In genomic region chr7:29569648-29570047, GRCh38 we compare ENCODE assay signal across 18 cellular contexts. TPM values are rescaled to one million over a fixed set of nuclear protein-coding genes. Genes with fewer than 3 reads are reported as not detected.
DNase-seq lines count a peak whose midpoint lies in the region; ATAC-seq, FAIRE-seq and TF ChIP-seq lines count a peak whose summit lies in the region.
"Had no signal": no experiment of that assay in that cellular context is flagged by ENCODE, and none has a peak within 500 bp of the region (broad histone marks: within the 10 kb centered on the region; RNA-seq: fewer than 3 reads in every experiment).

No MANE protein-coding gene starts in this region.

- no peak overlapping the region for H4K5ac ChIP-seq in H1 (ENCODE audit: insufficient read length, low read depth, low read length)

- H4K20me1 ChIP-seq in H1 (replicated peaks in 1 of 2; ENCODE audit: control insufficient read depth in 1 of 2, insufficient read depth in 2 of 2, low read length in 2 of 2) = no peaks in the 10 kb centered on the region
- H4K20me1 ChIP-seq in smooth muscle cell (ENCODE audit: low read depth) = no peaks in the 10 kb centered on the region

- DNase-seq in NCI-H2107 treated with DMSO at 0.1 percent for 48 hours (lab: John Stamatoyannopoulos, UW; ENCODE audit: unreplicated experiment) = peak; percentile 83
- DNase-seq in NCI-H2107 (lab: John Stamatoyannopoulos, UW) = no peak
- peak; percentile 47 for DNase-seq in NCI-H345 (lab: John Stamatoyannopoulos, UW)
- DNase-seq in H1 (ENCODE audit: low read depth in 1 of 2, low spot score in 2 of 2) = no peak
- DNase-seq in smooth muscle cell (lab: John Stamatoyannopoulos, UW; ENCODE audit: unreplicated experiment) = no peak
- no peak for DNase-seq in activated CD4-positive, alpha-beta memory T cell treated with anti-CD3 and anti-CD28 coated beads, Interleukin-2, amount 10 ng/mL, durations not matched to agents 7 days and 5 days
- DNase-seq in SIG-M5 (lab: John Stamatoyannopoulos, UW) = no peak
- DNase-seq: activated CD8-positive, alpha-beta memory T cell treated with anti-CD3 and anti-CD28 coated beads, Interleukin-2, amount 10 ng/mL, durations not matched to agents 7 days and 5 days; activated gamma-delta T cell treated with Interleukin-2 at 50 U/mL for 16 hours; NCI-H2171 treated with DMSO at 0.1 percent for 48 hours; right cardiac atrium; stimulated activated CD4-positive, alpha-beta T cell treated with anti-CD3 and anti-CD28 coated beads, Interleukin-4, amount 100 ng/mL, for 4 hours; upper lobe of right lung had no signal

- no peak overlapping the region for H2BK120ac ChIP-seq in H1 (replicated peaks; ENCODE audit: low read depth, low read length)

- H2AFZ ChIP-seq in H1 (ENCODE audit: low read length) (no peak overlapping the region), smooth muscle cell (ENCODE audit: low read depth) (no peak overlapping the region)

- TF ChIP-seq RAD21 in H1 (IDR thresholded peaks at IDR 0.05 in 1 of 2, conservative IDR thresholded peaks at IDR 0.05 in 1 of 2; ENCODE audit: low read depth in 2 of 2, low read length in 2 of 2) = no peak

- peaks cover 12% of the 10 kb centered on the region for H3K4me1 Mint-ChIP-seq in activated CD4-positive, alpha-beta memory T cell treated with anti-CD3 and anti-CD28 coated beads, Interleukin-2, amount 10 ng/mL, durations not matched to agents 7 days and 5 days
- peaks cover 5% of the 10 kb centered on the region for H3K4me1 Mint-ChIP-seq in activated T-helper 17 cell treated with anti-CD3 and anti-CD28 coated beads, Interleukin-2, amount 50 U/mL, for 72 hours

- no peak for TF ChIP-seq EP300 in H1 (IDR thresholded peaks at IDR 0.05; ENCODE audit: borderline replicate concordance in 1 of 2, low read depth in 2 of 2, low read length in 2 of 2)

- H3K27ac ChIP-seq in H1 (ENCODE audit: low read depth, low read length) (no peak overlapping the region), smooth muscle cell (ENCODE audit: low read depth) (peak overlapping the region; percentile 52)
- H3K27ac ChIP-seq: upper lobe of right lung had no signal

- TF ChIP-seq POLR2A in H1 (IDR thresholded peaks at IDR 0.05; ENCODE audit: control extremely low read depth in 1 of 2, low read depth in 2 of 2, low read length in 2 of 2) = no peak

- peaks cover 0 to 15% (median 14%) of the 10 kb centered on the region in 4 experiments; a peak in 5 of 7 replicates for H3K27me3 ChIP-seq in H1 (replicated peaks in 1 of 4; ENCODE audit: control insufficient read depth in 3 of 4, extremely low read depth in 1 of 4, insufficient read depth in 3 of 4, low read length in 3 of 4)
- H3K27me3 ChIP-seq in smooth muscle cell (ENCODE audit: low read depth) = peaks cover 10% of the 10 kb centered on the region

- H3K36me3 ChIP-seq in H1 (ENCODE audit: control insufficient read depth in 2 of 4, insufficient read depth in 4 of 4, low read length in 3 of 4) (peaks cover 0 to 3% (median 0%) of the 10 kb centered on the region in 4 experiments; a peak in 1 of 8 replicates), smooth muscle cell (ENCODE audit: low read depth) (no peaks in the 10 kb centered on the region)
- H3K36me3 ChIP-seq: upper lobe of right lung had no signal

- no peak overlapping the region for H3K56ac ChIP-seq in H1 (replicated peaks; ENCODE audit: insufficient read length, low read depth, low read length)

- no peak overlapping the region for H2BK15ac ChIP-seq in H1 (ENCODE audit: low read length)

- H2BK12ac ChIP-seq in H1 (ENCODE audit: low read depth, low read length) = no peak overlapping the region

- H3K79me1 ChIP-seq in H1 (ENCODE audit: low read depth, low read length) = no peaks in the 10 kb centered on the region

- H3K14ac ChIP-seq in H1 (ENCODE audit: insufficient read length) = no peak overlapping the region

- H3F3A ChIP-seq in smooth muscle cell (ENCODE audit: low read depth) = no peaks in the 10 kb centered on the region

- no peak overlapping the region for H3K18ac ChIP-seq in H1 (ENCODE audit: extremely low read depth, low read length)

- H2AK5ac ChIP-seq in H1 (ENCODE audit: low read depth, low read length) = no peak overlapping the region

- no peak overlapping the region for H4K91ac ChIP-seq in H1 (replicated peaks; ENCODE audit: insufficient read length, low read length)

- peaks cover 55% of the 10 kb centered on the region for H3K27me3 Mint-ChIP-seq in activated CD4-positive, alpha-beta memory T cell treated with anti-CD3 and anti-CD28 coated beads, Interleukin-2, amount 10 ng/mL, durations not matched to agents 7 days and 5 days
- peaks cover 60% of the 10 kb centered on the region for H3K27me3 Mint-ChIP-seq in activated T-helper 17 cell treated with anti-CD3 and anti-CD28 coated beads, Interleukin-2, amount 50 U/mL, for 72 hours

- H3K36me3 Mint-ChIP-seq in activated CD4-positive, alpha-beta memory T cell treated with anti-CD3 and anti-CD28 coated beads, Interleukin-2, amount 10 ng/mL, durations not matched to agents 7 days and 5 days (ENCODE audit: low read depth) = peaks cover under 1% of the 10 kb centered on the region
- no peaks in the 10 kb centered on the region for H3K36me3 Mint-ChIP-seq in activated T-helper 17 cell treated with anti-CD3 and anti-CD28 coated beads, Interleukin-2, amount 50 U/mL, for 72 hours (ENCODE audit: low read depth)
- H3K36me3 Mint-ChIP-seq: memory B cell had no signal

- no peak overlapping the region for H3K9ac ChIP-seq in H1 (replicated peaks in 1 of 4; ENCODE audit: extremely low read depth in 1 of 4, low read depth in 3 of 4, low read length in 3 of 4)
- H3K9ac ChIP-seq in smooth muscle cell (ENCODE audit: low read depth) = peak overlapping the region; percentile 12

- no peak overlapping the region for H2BK20ac ChIP-seq in H1 (ENCODE audit: low read length)

- no peak overlapping the region for H2BK5ac ChIP-seq in H1 (ENCODE audit: low read depth, low read length)

- WGBS in H1 (ENCODE audit: extremely low coverage in 1 of 2, insufficient coverage in 1 of 2, insufficient read length in 1 of 2, insufficient replicate concordance in 2 of 2, low coverage in 1 of 2, low lambda C conversion rate in 2 of 2, missing lambda C conversion rate in 1 of 2), 2 experiments = 31% methylated on average over 6 of the region's 6 CpGs; no CpG with 5 or more reads in 1 of the 2 experiments
- WGBS in smooth muscle cell (ENCODE audit: low lambda C conversion rate) = 44% methylated on average over 6 of the region's 6 CpGs

- ATAC-seq in activated T-helper 17 cell treated with anti-CD3 and anti-CD28 coated beads, Interleukin-2, amount 50 U/mL, for 72 hours (replicated peaks) = no peak
- ATAC-seq: activated CD8-positive, alpha-beta memory T cell treated with anti-CD3 and anti-CD28 coated beads, Interleukin-2, amount 10 ng/mL, durations not matched to agents 7 days and 5 days; right cardiac atrium; upper lobe of right lung had no signal

- no peak overlapping the region for H3K23ac ChIP-seq in H1 (ENCODE audit: insufficient read length)

- H3K79me2 ChIP-seq in H1 (ENCODE audit: control insufficient read depth in 1 of 2, insufficient read depth in 2 of 2, low read length in 2 of 2) (no peaks in the 10 kb centered on the region), smooth muscle cell (ENCODE audit: low read depth) (no peaks in the 10 kb centered on the region)

- H3K4me3 Mint-ChIP-seq in activated CD4-positive, alpha-beta memory T cell treated with anti-CD3 and anti-CD28 coated beads, Interleukin-2, amount 10 ng/mL, durations not matched to agents 7 days and 5 days = no peak overlapping the region
- H3K4me3 Mint-ChIP-seq in activated T-helper 17 cell treated with anti-CD3 and anti-CD28 coated beads, Interleukin-2, amount 50 U/mL, for 72 hours = no peak overlapping the region
- H3K4me3 Mint-ChIP-seq: activated CD8-positive, alpha-beta memory T cell treated with anti-CD3 and anti-CD28 coated beads, Interleukin-2, amount 10 ng/mL, durations not matched to agents 7 days and 5 days; memory B cell; neural crest cell had no signal

- no peak overlapping the region for H3K4ac ChIP-seq in H1 (replicated peaks; ENCODE audit: insufficient read length, low read depth, low read length)

- no peaks in the 10 kb centered on the region for H3K9me3 ChIP-seq in H1 (ENCODE audit: insufficient read depth in 2 of 2, low read depth in 1 of 2, low read length in 1 of 2)
- H3K9me3 ChIP-seq in smooth muscle cell (replicated peaks; ENCODE audit: low read depth) = no peaks in the 10 kb centered on the region
- H3K9me3 ChIP-seq: upper lobe of right lung had no signal

- H3K4me2 ChIP-seq in H1 (ENCODE audit: insufficient read depth in 1 of 2, low read depth in 2 of 2, low read length in 2 of 2) (peak overlapping the region; percentile 39 to 53; a peak in 3 of 4 replicates), smooth muscle cell (no peak overlapping the region)

- POLR2A ChIA-PET in H1 (lab: Charles Lee; ENCODE audit: partially characterized antibody) = no interaction called here
- POLR2A ChIA-PET in activated CD4-positive, alpha-beta memory T cell treated with anti-CD3 and anti-CD28 coated beads, Interleukin-2, amount 10 ng/mL, durations not matched to agents 7 days and 5 days (lab: Charles Lee) = no interaction called here

- H3K4me3 ChIP-seq in H1 (ENCODE audit: extremely low read depth in 1 of 4, insufficient read depth in 2 of 4, low read depth in 3 of 4, low read length in 4 of 4) = peak overlapping the region in 1 of 4 experiments; percentile 29; a peak in 1 of 8 replicates
- H3K4me3 ChIP-seq in smooth muscle cell = no peak overlapping the region
- H3K4me3 ChIP-seq: upper lobe of right lung had no signal

- peak; percentile 65 for FAIRE-seq in H1 (lab: Jason Lieb, UNC)
- FAIRE-seq: astrocyte had no signal

- CTCF ChIA-PET in H1 (lab: Charles Lee; ENCODE audit: partially characterized antibody) = no interaction called here
- CTCF ChIA-PET in activated CD4-positive, alpha-beta memory T cell treated with anti-CD3 and anti-CD28 coated beads, Interleukin-2, amount 10 ng/mL, durations not matched to agents 7 days and 5 days (lab: Charles Lee) = no interaction called here

- TF ChIP-seq CTCF in H1 (IDR thresholded peaks at IDR 0.05; ENCODE audit: control extremely low read depth in 1 of 3, insufficient read depth in 1 of 3, low read depth in 1 of 3, low read length in 3 of 3) = no peak
- TF ChIP-seq CTCF in smooth muscle cell (IDR thresholded peaks at IDR 0.05; ENCODE audit: borderline replicate concordance, insufficient read depth, poor library complexity, severe bottlenecking) = no peak

- no peak overlapping the region for H3K27ac Mint-ChIP-seq in activated CD4-positive, alpha-beta memory T cell treated with anti-CD3 and anti-CD28 coated beads, Interleukin-2, amount 10 ng/mL, durations not matched to agents 7 days and 5 days
- H3K27ac Mint-ChIP-seq in activated T-helper 17 cell treated with anti-CD3 and anti-CD28 coated beads, Interleukin-2, amount 50 U/mL, for 72 hours = no peak overlapping the region
- H3K27ac Mint-ChIP-seq: activated CD8-positive, alpha-beta memory T cell treated with anti-CD3 and anti-CD28 coated beads, Interleukin-2, amount 10 ng/mL, durations not matched to agents 7 days and 5 days had no signal

- H3K23me2 ChIP-seq in H1 (ENCODE audit: low read depth, low read length) = peaks cover 9% of the 10 kb centered on the region

- no peaks in the 10 kb centered on the region for H3K9me3 Mint-ChIP-seq in activated CD4-positive, alpha-beta memory T cell treated with anti-CD3 and anti-CD28 coated beads, Interleukin-2, amount 10 ng/mL, durations not matched to agents 7 days and 5 days
- H3K9me3 Mint-ChIP-seq in activated T-helper 17 cell treated with anti-CD3 and anti-CD28 coated beads, Interleukin-2, amount 50 U/mL, for 72 hours = no peaks in the 10 kb centered on the region
- H3K9me3 Mint-ChIP-seq: neural crest cell had no signal

- H4K8ac ChIP-seq in H1 (ENCODE audit: extremely low read depth, insufficient read depth, low read length) = no peak overlapping the region

- H3K4me1 ChIP-seq in H1 (replicated peaks in 1 of 4; ENCODE audit: control insufficient read depth in 3 of 4, insufficient read depth in 4 of 4, low read length in 3 of 4) (peaks cover 3 to 18% (median 11%) of the 10 kb centered on the region in 4 experiments), smooth muscle cell (ENCODE audit: low read depth) (peaks cover 7% of the 10 kb centered on the region)

RNA-seq across cellular contexts. Expression of gene PRR15, which starts 6.0 kb away (rescaled TPM):
- total RNA-seq in H1 (2021; fragmentation: NEBNext Ultra II Directional; extraction: Animal tissue kit (Norgen Biotek cat#: 25700)) = 7.9 and 10.1 TPM in 2 replicates
- polyA plus RNA-seq in H1 (2011; rRNA removed) = 4.9 and 8.4 TPM in 2 replicates
- polyA plus RNA-seq in H1 (2011; cell fraction: cytosol; rRNA removed) = 7.1 TPM
- 5.7 TPM for polyA plus RNA-seq in H1 (2011; cell fraction: nucleus; rRNA removed)
- polyA plus RNA-seq in H1 (2012, experiment 1 of 2) = 4.4 to 6.0 TPM (median 5.6 TPM) in 4 replicates
- polyA plus RNA-seq in H1 (2012, experiment 2 of 2) = 8.9 TPM
- 7.3 TPM for polyA plus RNA-seq in H1 (2013, experiment 1 of 2)
- polyA plus RNA-seq in H1 (2013, experiment 2 of 2) = 7.7 TPM
- 1.9 and 2.2 TPM in 2 replicates for polyA minus RNA-seq in H1 (2011; rRNA and poly(A)+ RNA removed)
- polyA minus RNA-seq in H1 (2011; cell fraction: cytosol; rRNA and poly(A)+ RNA removed) = 4.4 TPM
- 4.6 TPM for polyA minus RNA-seq in H1 (2011; cell fraction: nucleus; rRNA and poly(A)+ RNA removed)
- total RNA-seq in smooth muscle cell = 3.8 and 4.7 TPM in 2 replicates
- polyA plus RNA-seq in smooth muscle cell = 0.96 and 4.4 TPM in 2 replicates
- total RNA-seq in activated CD4-positive, alpha-beta memory T cell treated with anti-CD3 and anti-CD28 coated beads, Interleukin-2, amount 10 ng/mL, durations not matched to agents 7 days and 5 days = not detected
- total RNA-seq in activated T-helper 17 cell treated with anti-CD3 and anti-CD28 coated beads, Interleukin-2, amount 50 U/mL, for 72 hours = not detected
- total RNA-seq: activated CD8-positive, alpha-beta memory T cell treated with anti-CD3 and anti-CD28 coated beads, Interleukin-2, amount 10 ng/mL, durations not matched to agents 7 days and 5 days; neural crest cell; OCI-LY7 had no signal

Comparison
In these comparisons a context has a peak if more than half of its experiments do, and no peak if none do; other contexts are left out.
1. DNase-seq: peak in NCI-H2107 treated with DMSO at 0.1 percent for 48 hours (single experiment) and NCI-H345 (single experiment); none in NCI-H2107 (single experiment), H1 (0 of 2), smooth muscle cell (single experiment), activated CD4-positive, alpha-beta memory T cell treated with anti-CD3 and anti-CD28 coated beads, Interleukin-2, amount 10 ng/mL, durations not matched to agents 7 days and 5 days (single experiment) and SIG-M5 (single experiment).